19 cellular contexts compared by ENCODE assay signal in the genomic region with DNA sequence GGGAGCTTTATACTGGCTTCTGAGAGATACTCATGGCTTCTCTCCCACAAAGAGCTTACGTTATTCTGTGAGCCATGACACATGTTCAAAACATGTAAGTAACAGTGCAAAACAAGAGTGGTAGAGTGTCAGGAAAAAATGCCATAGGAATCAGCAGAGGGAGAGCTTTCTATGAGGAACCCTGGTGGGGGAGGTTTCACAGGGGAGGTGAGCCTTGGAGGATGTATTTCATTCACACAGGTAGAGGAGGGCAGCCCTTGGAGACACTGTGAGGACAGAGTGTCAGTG.
DNase-seq lines count a peak whose midpoint lies in the region; ATAC-seq and TF ChIP-seq lines count a peak whose summit lies in the region.
"Had no signal": no experiment of that assay in that cellular context is flagged by ENCODE, and none has a peak within 500 bp of the region (broad histone marks: within the 10 kb centered on the region; RNA-seq: fewer than 3 reads in every experiment).

No MANE protein-coding gene starts in this region.

- H3K9me3 ChIP-seq in stomach (no peaks in the 10 kb centered on the region), Karpas-422 (ENCODE audit: low read length) (no peaks in the 10 kb centered on the region)
- H3K9me3 ChIP-seq: A549 had no signal

- no peak for TF ChIP-seq CTCF in activated CD8-positive, alpha-beta T cell treated with anti-CD3 and anti-CD28 coated beads for 36 hours (IDR thresholded peaks at IDR 0.05)
- no peak for TF ChIP-seq CTCF in fibroblast of villous mesenchyme (IDR thresholded peaks at IDR 0.05; ENCODE audit: insufficient read depth, low read depth, low read length)
- TF ChIP-seq CTCF in stomach (IDR thresholded peaks at IDR 0.05): no peak

- no peaks in the 10 kb centered on the region for H3K27me3 Mint-ChIP-seq in activated CD4-positive, alpha-beta T cell treated with anti-CD3 and anti-CD28 coated beads, Interleukin-2, amount 10 ng/mL, durations not matched to agents 7 days and 5 days
- no peaks in the 10 kb centered on the region for H3K27me3 Mint-ChIP-seq in activated CD8-positive, alpha-beta T cell treated with anti-CD3 and anti-CD28 coated beads for 36 hours

- no peaks in the 10 kb centered on the region for H3K9me2 ChIP-seq in Karpas-422 (replicated peaks; ENCODE audit: insufficient read depth, low read length)

- 53 to 84% (median 70%) methylated on average over 1 of the region's 1 CpG for WGBS in stomach, 5 donors

- TF ChIP-seq POLR2A in stomach (IDR thresholded peaks at IDR 0.05): no peak

- CTCF ChIA-PET in activated CD4-positive, alpha-beta T cell treated with anti-CD3 and anti-CD28 coated beads, Interleukin-2, amount 10 ng/mL, durations not matched to agents 7 days and 5 days (lab: Charles Lee): interaction anchor here (1.5 to 1.9 kb wide), 2 partner anchors 16 to 32 kb away, joined by 6 to 7 read pairs; no protein-coding TSS in a partner anchor
- CTCF ChIA-PET in activated CD8-positive, alpha-beta T cell treated with anti-CD3 and anti-CD28 coated beads for 36 hours (lab: Charles Lee): interaction anchor here (1.6 to 7.7 kb wide), 2 partner anchors 33 to 82 kb away, joined by 4 to 29 read pairs; no protein-coding TSS in a partner anchor

- no peak overlapping the region for H3K9ac ChIP-seq in Karpas-422 (ENCODE audit: low read length)

- H3K27ac ChIP-seq in stomach: peak overlapping the region in 3 of 5 donors; percentile 34 to 73 (median 60)
- no peak overlapping the region for H3K27ac ChIP-seq in Karpas-422 (ENCODE audit: low read length)
- H3K27ac ChIP-seq: A549, hepatocyte had no signal

- intact Hi-C loops in activated CD8-positive, alpha-beta T cell treated with anti-CD3 and anti-CD28 coated beads for 36 hours (cut with micrococcal nuclease): no loop called here
- intact Hi-C loops in stomach (cut with DNase I; ENCODE audit: low total_unique reads): no loop called here

- no peak for TF ChIP-seq EP300 in stomach (IDR thresholded peaks at IDR 0.05)

- H2AFZ ChIP-seq in Karpas-422 (ENCODE audit: low read length): no peak overlapping the region
- H2AFZ ChIP-seq: hepatocyte had no signal

- H4K20me1 ChIP-seq in Karpas-422 (ENCODE audit: insufficient read depth, low read depth, low read length): no peaks in the 10 kb centered on the region

- H3K4me3 ChIP-seq in fibroblast of villous mesenchyme (ENCODE audit: low read depth, low read length) (no peak overlapping the region), stomach (no peak overlapping the region), Karpas-422 (ENCODE audit: low read length) (no peak overlapping the region)
- H3K4me3 ChIP-seq: A549, hepatocyte had no signal

- H3K27ac Mint-ChIP-seq in activated CD4-positive, alpha-beta T cell treated with anti-CD3 and anti-CD28 coated beads, Interleukin-2, amount 10 ng/mL, durations not matched to agents 7 days and 5 days: peak overlapping the region; percentile 9
- peak overlapping the region; percentile 68 for H3K27ac Mint-ChIP-seq in activated CD8-positive, alpha-beta T cell treated with anti-CD3 and anti-CD28 coated beads for 36 hours

- DNase-seq in activated CD4-positive, alpha-beta T cell treated with anti-CD3 and anti-CD28 coated beads, Interleukin-2, amount 10 ng/mL, durations not matched to agents 7 days and 5 days: no peak
- no peak for DNase-seq in activated CD4-positive, alpha-beta T cell treated with anti-CD3 and anti-CD28 coated beads, Interleukin-2, amount 50 U/mL, for 4 hours
- DNase-seq in activated CD8-positive, alpha-beta T cell treated with anti-CD3 and anti-CD28 coated beads for 36 hours: no peak
- peak; percentile 83 for DNase-seq in fibroblast of villous mesenchyme (ENCODE audit: low read depth)
- DNase-seq in stomach: no peak
- no peak for DNase-seq in Karpas-422
- DNase-seq in HK-2 (ENCODE audit: unreplicated experiment): no peak
- DNase-seq in DMS 273 (lab: John Stamatoyannopoulos, UW; ENCODE audit: unreplicated experiment): no peak
- DNase-seq: activated CD4-positive, alpha-beta T cell treated with anti-CD3 and anti-CD28 coated beads, Interleukin-2, amount 50 U/mL, for 48 hours; activated naive CD4-positive, alpha-beta T cell; central memory CD4-positive, alpha-beta T cell; naive thymus-derived CD8-positive, alpha-beta T cell; NCI-H1930; NCI-H524; right cardiac atrium; stimulated activated naive CD4-positive, alpha-beta T cell treated with Interleukin-2 at 50 U/mL for 16 hours had no signal

- no peaks in the 10 kb centered on the region for H3K9me3 Mint-ChIP-seq in activated CD4-positive, alpha-beta T cell treated with anti-CD3 and anti-CD28 coated beads, Interleukin-2, amount 10 ng/mL, durations not matched to agents 7 days and 5 days
- no peaks in the 10 kb centered on the region for H3K9me3 Mint-ChIP-seq in activated CD8-positive, alpha-beta T cell treated with anti-CD3 and anti-CD28 coated beads for 36 hours
- H3K9me3 Mint-ChIP-seq: naive thymus-derived CD8-positive, alpha-beta T cell had no signal

- ATAC-seq in activated CD8-positive, alpha-beta T cell treated with anti-CD3 and anti-CD28 coated beads for 36 hours: no peak
- ATAC-seq: A549, left colon had no signal

- H3K4me2 ChIP-seq in Karpas-422 (ENCODE audit: low read depth, low read length, poor library complexity, severe bottlenecking): no peak overlapping the region
- H3K4me2 ChIP-seq: A549, hepatocyte had no signal

- H3K4me3 Mint-ChIP-seq in activated CD4-positive, alpha-beta T cell treated with anti-CD3 and anti-CD28 coated beads, Interleukin-2, amount 10 ng/mL, durations not matched to agents 7 days and 5 days: no peak overlapping the region
- H3K4me3 Mint-ChIP-seq in activated CD8-positive, alpha-beta T cell treated with anti-CD3 and anti-CD28 coated beads for 36 hours: no peak overlapping the region

- H3K4me1 Mint-ChIP-seq in activated CD4-positive, alpha-beta T cell treated with anti-CD3 and anti-CD28 coated beads, Interleukin-2, amount 10 ng/mL, durations not matched to agents 7 days and 5 days: peaks cover 40% of the 10 kb centered on the region
- peaks cover 34% of the 10 kb centered on the region for H3K4me1 Mint-ChIP-seq in activated CD8-positive, alpha-beta T cell treated with anti-CD3 and anti-CD28 coated beads for 36 hours (ENCODE audit: low read depth)

- H3K36me3 ChIP-seq in stomach: no peaks in the 10 kb centered on the region
- no peaks in the 10 kb centered on the region for H3K36me3 ChIP-seq in Karpas-422 (ENCODE audit: insufficient read depth, low read length)

- H3K36me3 Mint-ChIP-seq in activated CD4-positive, alpha-beta T cell treated with anti-CD3 and anti-CD28 coated beads, Interleukin-2, amount 10 ng/mL, durations not matched to agents 7 days and 5 days (ENCODE audit: low read depth): peaks cover 4% of the 10 kb centered on the region
- no peaks in the 10 kb centered on the region for H3K36me3 Mint-ChIP-seq in activated CD8-positive, alpha-beta T cell treated with anti-CD3 and anti-CD28 coated beads for 36 hours (ENCODE audit: low read depth)
- H3K36me3 Mint-ChIP-seq: naive thymus-derived CD8-positive, alpha-beta T cell had no signal

- H3K4me1 ChIP-seq in stomach (peaks cover 0 to 49% (median 7%) of the 10 kb centered on the region in 4 donors), Karpas-422 (ENCODE audit: low read length) (no peaks in the 10 kb centered on the region)
- H3K4me1 ChIP-seq: A549 had no signal

- H3K79me2 ChIP-seq in Karpas-422 (ENCODE audit: low read length): no peaks in the 10 kb centered on the region
- H3K79me2 ChIP-seq: hepatocyte had no signal

- no peaks in the 10 kb centered on the region for H3K27me3 ChIP-seq in stomach
- no peaks in the 10 kb centered on the region for H3K27me3 ChIP-seq in Karpas-422 (ENCODE audit: low read length)
- H3K27me3 ChIP-seq: hepatocyte had no signal

- POLR2A ChIA-PET in activated CD4-positive, alpha-beta T cell treated with anti-CD3 and anti-CD28 coated beads, Interleukin-2, amount 10 ng/mL, durations not matched to agents 7 days and 5 days (lab: Charles Lee): no interaction called here
- POLR2A ChIA-PET in activated CD8-positive, alpha-beta T cell treated with anti-CD3 and anti-CD28 coated beads for 36 hours (lab: Charles Lee): no interaction called here
